In the genomic region with DNA sequence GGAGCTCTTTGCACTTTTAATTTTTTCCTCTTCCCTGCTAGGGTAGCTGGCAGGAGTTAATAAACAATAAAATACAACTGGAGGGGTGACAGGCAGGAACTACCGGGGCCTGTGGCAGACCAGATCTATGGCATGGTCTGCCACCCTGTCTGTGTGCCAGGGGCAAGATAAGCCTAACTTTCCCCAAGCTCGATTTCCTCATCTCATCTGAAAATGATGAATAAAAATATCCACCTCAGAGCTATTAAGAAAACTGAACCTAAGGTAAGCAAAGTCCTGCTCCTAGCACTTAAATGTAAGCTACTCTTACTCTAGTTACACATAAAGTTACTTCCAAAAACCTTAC, we compare ENCODE assay signal across 8 cellular contexts. TPM values are rescaled to one million over a fixed set of nuclear protein-coding genes. Genes with fewer than 3 reads are reported as not detected.
DNase-seq lines count a peak whose midpoint lies in the region; ATAC-seq, FAIRE-seq and TF ChIP-seq lines count a peak whose summit lies in the region.

No MANE protein-coding gene starts in this region.

- peaks cover 2% of the 10 kb centered on the region for H3K36me3 Mint-ChIP-seq in T-helper 2 cell treated with Interferon-gamma antibody and Interleukin-4, amounts not matched to agents 5 μg/mL and 100 μg/mL, for 36 hours (ENCODE audit: low read depth)
- peaks cover 5% of the 10 kb centered on the region for H3K36me3 Mint-ChIP-seq in activated naive CD8-positive, alpha-beta T cell

- no peak for TF ChIP-seq EP300 in suprapubic skin (IDR thresholded peaks at IDR 0.05)

- no peak for FAIRE-seq in urothelium cell line (lab: Jason Lieb, UNC)

- peak overlapping the region; percentile 92 for H3K27ac Mint-ChIP-seq in T-helper 2 cell treated with Interferon-gamma antibody and Interleukin-4, amounts not matched to agents 5 μg/mL and 100 μg/mL, for 36 hours
- peak overlapping the region; percentile 96 for H3K27ac Mint-ChIP-seq in activated naive CD8-positive, alpha-beta T cell

- ATAC-seq in HG03565 (IDR thresholded peaks at IDR 0.05; ENCODE audit: unreplicated experiment): no peak

- in situ Hi-C loops in KBM-7 (cut with MboI; ENCODE audit: low pct_unique_long_range_greater_than_20kb, low sequenced_read_pairs): no loop called here

- no peaks in the 10 kb centered on the region for H3K27me3 ChIP-seq in layer of hippocampus (ENCODE audit: control insufficient read depth, insufficient read depth, low read length)
- no peaks in the 10 kb centered on the region for H3K27me3 ChIP-seq in suprapubic skin

- peaks cover 39% of the 10 kb centered on the region for H3K4me1 ChIP-seq in suprapubic skin

- H3K4me1 Mint-ChIP-seq in T-helper 2 cell treated with Interferon-gamma antibody and Interleukin-4, amounts not matched to agents 5 μg/mL and 100 μg/mL, for 36 hours (ENCODE audit: low read depth): peaks cover 34% of the 10 kb centered on the region
- H3K4me1 Mint-ChIP-seq in activated naive CD8-positive, alpha-beta T cell (ENCODE audit: low read depth): peaks cover 48% of the 10 kb centered on the region

- peak overlapping the region; percentile 99 for H3K27ac ChIP-seq in layer of hippocampus (ENCODE audit: low read depth, low read length)
- peak overlapping the region; percentile 93 for H3K27ac ChIP-seq in suprapubic skin

- no peaks in the 10 kb centered on the region for H3K27me3 Mint-ChIP-seq in T-helper 2 cell treated with Interferon-gamma antibody and Interleukin-4, amounts not matched to agents 5 μg/mL and 100 μg/mL, for 36 hours (ENCODE audit: low read depth)
- no peaks in the 10 kb centered on the region for H3K27me3 Mint-ChIP-seq in activated naive CD8-positive, alpha-beta T cell

- H3K9me3 Mint-ChIP-seq in T-helper 2 cell treated with Interferon-gamma antibody and Interleukin-4, amounts not matched to agents 5 μg/mL and 100 μg/mL, for 36 hours: no peaks in the 10 kb centered on the region
- no peaks in the 10 kb centered on the region for H3K9me3 Mint-ChIP-seq in activated naive CD8-positive, alpha-beta T cell (ENCODE audit: low read depth)

- H3K36me3 ChIP-seq in suprapubic skin: peaks cover 8% of the 10 kb centered on the region

- TF ChIP-seq CTCF in suprapubic skin (IDR thresholded peaks at IDR 0.05): no peak

- H3K4me3 ChIP-seq in suprapubic skin: peak overlapping the region; percentile 87

- WGBS in suprapubic skin: 0% methylated on average over 2 of the region's 2 CpGs

- no peak for DNase-seq in T-helper 2 cell treated with Interferon-gamma antibody and Interleukin-4, amounts not matched to agents 5 μg/mL and 100 μg/mL, for 36 hours (ENCODE audit: low spot score)
- DNase-seq in T-helper 2 cell (no peak), suprapubic skin (ENCODE audit: low spot score in 2 of 2) (no peak), KBM-7 (no peak), urothelium cell line (ENCODE audit: low spot score) (no peak)

- no peaks in the 10 kb centered on the region for H3K9me3 ChIP-seq in suprapubic skin

- TF ChIP-seq POLR2A in suprapubic skin (IDR thresholded peaks at IDR 0.05): no peak

- peak overlapping the region; percentile 96 for H3K4me3 Mint-ChIP-seq in T-helper 2 cell treated with Interferon-gamma antibody and Interleukin-4, amounts not matched to agents 5 μg/mL and 100 μg/mL, for 36 hours
- H3K4me3 Mint-ChIP-seq in activated naive CD8-positive, alpha-beta T cell: peak overlapping the region; percentile 95

RNA-seq across cellular contexts. Expression of gene IPO13, which starts 0.9 kb away (rescaled TPM):
- total RNA-seq in suprapubic skin: 10 to 100 TPM; 30.8 to 41.0 (median 34.8) TPM

RNA-seq across cellular contexts. Expression of gene ARTN, which starts 12.3 kb away (rescaled TPM):
- under 1 TPM in 3 of 4 donors, not detected in 1; 0.38 to 0.91 (median 0.72) TPM for total RNA-seq in suprapubic skin

RNA-seq across cellular contexts. Expression of gene DPH2, which starts 23.9 kb away (rescaled TPM):
- 10 to 100 TPM; 27.8 to 64.4 (median 39.8) TPM for total RNA-seq in suprapubic skin

RNA-seq across cellular contexts. Expression of gene ATP6V0B, which starts 28.9 kb away (rescaled TPM):
- total RNA-seq in suprapubic skin: 100 to 1,000 TPM in 3 of 4 donors, 10 to 100 TPM in 1; 95.2 to 193 (median 150) TPM

RNA-seq across cellular contexts. Expression of gene B4GALT2, which starts 33.1 kb away (rescaled TPM):
- 10 to 100 TPM; 21.4 to 51.4 (median 41.0) TPM for total RNA-seq in suprapubic skin
